ENCODE assay signal across 9 cellular contexts in genomic region chr1:226882631-226883409, GRCh38. TPM values are rescaled to one million over a fixed set of nuclear protein-coding genes. Genes with fewer than 3 reads are reported as not detected.
DNase-seq lines count a peak whose midpoint lies in the region; ATAC-seq, FAIRE-seq and TF ChIP-seq lines count a peak whose summit lies in the region.
"Had no signal": no experiment of that assay in that cellular context is flagged by ENCODE, and none has a peak within 500 bp of the region (broad histone marks: within the 10 kb centered on the region; RNA-seq: fewer than 3 reads in every experiment).

No MANE protein-coding gene starts in this region.

- no peaks in the 10 kb centered on the region for H3K27me3 ChIP-seq in GM12878 (replicated peaks in 1 of 2; ENCODE audit: control insufficient read depth in 2 of 2, insufficient read depth in 2 of 2, low read length in 1 of 2)
- no peaks in the 10 kb centered on the region for H3K27me3 ChIP-seq in muscle layer of duodenum (ENCODE audit: low read depth, low read length)
- H3K27me3 ChIP-seq: neutrophil had no signal

- in situ Hi-C loops in GM12878 (cut with MboI) = no loop called here

- WGBS in GM12878 (ENCODE audit: insufficient coverage, insufficient replicate concordance, low lambda C conversion rate, missing lambda C conversion rate) = under 1% methylated on average over 9 of the region's 9 CpGs

- DNase-seq in GM12865 (ENCODE audit: low read depth) (peak; percentile 90), GM12878 (ENCODE audit: low read depth, low spot score) (peak; percentile 86), NCI-H1436 treated with DMSO at 0.1 percent for 48 hours (lab: John Stamatoyannopoulos, UW) (no peak), erythroblast (lab: John Stamatoyannopoulos, UW) (no peak), amygdala (lab: John Stamatoyannopoulos, UW) (no peak)

- peak; percentile 98 for ATAC-seq in GM21528 (IDR thresholded peaks at IDR 0.05; ENCODE audit: low FRiP score, unreplicated experiment)
- ATAC-seq in GM12878 = peak; percentile 96

- no peaks in the 10 kb centered on the region for H3K79me2 ChIP-seq in GM12878 (ENCODE audit: control insufficient read depth, insufficient read depth, low read length)

- peak overlapping the region; percentile 74 for H3K27ac ChIP-seq in KOPT-K1 (ENCODE audit: low read depth, low read length, poor library complexity, severe bottlenecking)
- peak overlapping the region; percentile 80 for H3K27ac ChIP-seq in GM12878 (ENCODE audit: control insufficient read depth, insufficient read depth)
- H3K27ac ChIP-seq in muscle layer of duodenum (ENCODE audit: low read length) = peak overlapping the region; percentile 83
- H3K27ac ChIP-seq: neutrophil had no signal

- SMC1A ChIA-PET in GM12878 (lab: Charles Lee; ENCODE audit: uncharacterized antibody, unreplicated experiment) = interaction anchor here (0.6 to 3.4 kb wide), 24 partner anchors 9 to 256 kb away, joined by 3 to 20 read pairs (median 4); partner anchors contain the start of gene PSEN2

- peak overlapping the region; percentile 69 for H3K9ac ChIP-seq in GM12878 (ENCODE audit: control insufficient read depth, insufficient read depth, low read length)

- no peak for TF ChIP-seq CTCF in GM12865 (IDR thresholded peaks at IDR 0.05; ENCODE audit: insufficient read depth, low read depth, low read length, missing control alignments)
- no peak for TF ChIP-seq CTCF in GM12878 (IDR thresholded peaks at IDR 0.05 in 2 of 3, conservative IDR thresholded peaks at IDR 0.05 in 1 of 3; ENCODE audit: control insufficient read depth in 2 of 3, extremely low read depth in 1 of 3, insufficient read depth in 1 of 3, low read depth in 3 of 3, low read length in 3 of 3)

- peak overlapping the region; percentile 64 for H3K4me2 ChIP-seq in GM12878 (ENCODE audit: control insufficient read depth, insufficient read depth)

- H3K36me3 ChIP-seq in KOPT-K1 (ENCODE audit: insufficient read depth, low read length) (no peaks in the 10 kb centered on the region), GM12878 (ENCODE audit: control insufficient read depth in 2 of 2, insufficient read depth in 2 of 2, low read length in 1 of 2) (no peaks in the 10 kb centered on the region; a peak in 1 of 4 replicates), muscle layer of duodenum (ENCODE audit: control insufficient read depth in 1 of 2, insufficient read depth in 2 of 2, low read length in 2 of 2) (peaks cover 5 to 42% of the 10 kb centered on the region in 2 donors)
- H3K36me3 ChIP-seq: neutrophil had no signal

- H3K4me3 ChIP-seq in GM12865 (ENCODE audit: low read depth, low read length) (peak overlapping the region; percentile 32), GM12878 (peak overlapping the region; percentile 53), muscle layer of duodenum (ENCODE audit: low read depth in 1 of 2, low read length in 2 of 2) (peak overlapping the region; percentile 15 to 55)

- no TSS peak for BruUV-seq in GM12878 (replicated peaks; lab: Mats Ljungman, UMichigan)

- peak in 1 of 2 experiments; percentile 54; a peak in 2 of 4 replicates for TF ChIP-seq EP300 in GM12878 (IDR thresholded peaks at IDR 0.05; ENCODE audit: borderline replicate concordance in 1 of 2, control insufficient read depth in 1 of 2, low read depth in 2 of 2, low read length in 2 of 2)

- no peaks in the 10 kb centered on the region for H4K20me1 ChIP-seq in GM12878 (ENCODE audit: control insufficient read depth, insufficient read depth)

- peak; percentile 97 for FAIRE-seq in GM12878 (lab: Jason Lieb, UNC)

- TF ChIP-seq POLR2A in GM12878 (IDR thresholded peaks at IDR 0.05; ENCODE audit: low read depth, low read length) (no peak; the same call in 1 of the 2 replicates), erythroblast (IDR thresholded peaks at IDR 0.05; ENCODE audit: low read length) (no peak)

- RAD21 ChIA-PET in GM12878 (lab: Charles Lee; ENCODE audit: unreplicated experiment) = interaction anchor here (0.9 to 3.0 kb wide), 14 partner anchors 11 to 249 kb away, joined by 3 to 11 read pairs (median 3); partner anchors contain the start of genes COQ8A and PSEN2

- H2AFZ ChIP-seq in GM12878 (ENCODE audit: control insufficient read depth, low read depth, low read length) = peak overlapping the region; percentile 91

- POLR2A ChIA-PET in GM12878 (lab: Charles Lee) = interaction anchor here (0.5 to 2.5 kb wide), 6 partner anchors 9 to 1163 kb away, joined by 3 to 11 read pairs (median 3); partner anchors contain the start of gene PSEN2

- TF ChIP-seq RAD21 in GM12878 (IDR thresholded peaks at IDR 0.05; ENCODE audit: insufficient read depth, low read depth, low read length) = no peak

- H3K9me3 ChIP-seq in KOPT-K1 (ENCODE audit: insufficient read depth, low read length, poor library complexity, severe bottlenecking) (no peaks in the 10 kb centered on the region), GM12878 (replicated peaks; ENCODE audit: control insufficient read depth, insufficient read depth, low read length) (no peaks in the 10 kb centered on the region), muscle layer of duodenum (ENCODE audit: control insufficient read depth in 1 of 2, low read length in 2 of 2) (no peaks in the 10 kb centered on the region)
- H3K9me3 ChIP-seq: neutrophil had no signal

- intact Hi-C loops in GM12878 (cut with micrococcal nuclease; ENCODE audit: unreplicated experiment) = no loop called here

- peaks cover 53% of the 10 kb centered on the region for H3K4me1 ChIP-seq in GM12878 (ENCODE audit: control insufficient read depth, insufficient read depth, low read length)
- H3K4me1 ChIP-seq in muscle layer of duodenum (ENCODE audit: control insufficient read depth in 1 of 2, insufficient read depth in 2 of 2, low read length in 2 of 2) = peaks cover 8 to 13% of the 10 kb centered on the region in 2 donors

- CTCF ChIA-PET in GM12878 (lab: Yijun Ruan, JAX) = interaction anchor here (0.9 to 2.1 kb wide), 13 partner anchors 9 to 256 kb away, joined by 3 to 8 read pairs (median 4); partner anchors contain the start of gene COQ8A

TF ChIP-seq in GM12878, 131 proteins besides CTCF, POLR2A, EP300 and RAD21 (continues in another document):
- TF ChIP-seq TCF7 (IDR thresholded peaks at IDR 0.05; ENCODE audit: borderline replicate concordance) (no peak), IRF3 (IDR thresholded peaks at IDR 0.05) (no peak), BHLHE40 (IDR thresholded peaks at IDR 0.05; ENCODE audit: borderline replicate concordance in 1 of 2, low read depth in 2 of 2, low read length in 1 of 2) (no peak; a peak in 1 of 4 replicates), POLR2AphosphoS5 (IDR thresholded peaks at IDR 0.05; ENCODE audit: low read length) (peak; percentile 32; the same call in 1 of the 2 replicates), CBFB (IDR thresholded peaks at IDR 0.05; ENCODE audit: low read depth) (no peak), ETV6 (conservative IDR thresholded peaks at IDR 0.05 in 1 of 2, IDR thresholded peaks at IDR 0.05 in 1 of 2; ENCODE audit: borderline replicate concordance in 1 of 2, low read depth in 1 of 2) (peak in 1 of 2 experiments; percentile 34; a peak in 1 of 4 replicates), ESRRA (IDR thresholded peaks at IDR 0.05; ENCODE audit: low read length) (peak; percentile 81; the same call in 1 of the 2 replicates), WRNIP1 (IDR thresholded peaks at IDR 0.05; ENCODE audit: borderline replicate concordance, low read depth, low read length) (no peak)

RNA-seq across cellular contexts. Expression of gene PSEN2, which starts 12.4 kb away (rescaled TPM):
- 10.3 and 11.9 TPM in 2 replicates for total RNA-seq in GM12878 (2013; cell fraction: nucleolus; rRNA removed)
- total RNA-seq in GM12878 (2014; rRNA removed) = 13.0 and 13.2 TPM in 2 replicates
- 5.7 and 6.7 TPM in 2 replicates for total RNA-seq in GM12878 (2014; rRNA removed; fragmentation: Illumina TruSeq; extraction: Trizol)
- total RNA-seq in GM12878 (2021) = 8.2 and 11.0 TPM in 2 replicates
- polyA plus RNA-seq in GM12878 (2011; ENCODE audit: low read depth) = 2.2 TPM
- polyA plus RNA-seq in GM12878 (2011; rRNA removed) = 2.1 and 4.4 TPM in 2 replicates
- 5.4 and 6.3 TPM in 2 replicates for polyA plus RNA-seq in GM12878 (2011; cell fraction: cytosol; rRNA removed)
- 7.8 and 9.7 TPM in 2 replicates for polyA plus RNA-seq in GM12878 (2011; cell fraction: nucleus; rRNA removed)
- 2.8 and 3.7 TPM in 2 replicates for polyA plus RNA-seq in GM12878 (2012)
- polyA plus RNA-seq in GM12878 (2014; fragmentation: Illumina TruSeq; extraction: Trizol) = 3.4 and 5.7 TPM in 2 replicates
- polyA plus RNA-seq in GM12878 (2014; fragmentation: Nextera tagmentation; extraction: Ambion mirVana) = 1 to 10 TPM in 1 of 2 experiments, under 1 TPM in 1; 0.90 to 2.5 TPM
- 7.3 and 13.3 TPM in 2 replicates for polyA plus RNA-seq in GM12878 (2014; rRNA removed)
- 1 to 10 TPM; 8.2 to 10.0 TPM for polyA plus RNA-seq in GM12878 (2016; fragmentation: Nextera tagmentation; extraction: Ambion mirVana)
- 6.6 and 8.9 TPM in 2 replicates for polyA minus RNA-seq in GM12878 (2011; rRNA and poly(A)+ RNA removed)
- 2.4 and 3.8 TPM in 2 replicates for polyA minus RNA-seq in GM12878 (2011; cell fraction: cytosol; rRNA and poly(A)+ RNA removed)
- polyA minus RNA-seq in GM12878 (2011; cell fraction: nucleus; rRNA and poly(A)+ RNA removed) = 4.5 and 9.2 TPM in 2 replicates

RNA-seq across cellular contexts. Expression of gene COQ8A, which starts 57.3 kb away (rescaled TPM):
- total RNA-seq in GM12878 (2013; cell fraction: nucleolus; rRNA removed) = 12.6 and 14.3 TPM in 2 replicates
- total RNA-seq in GM12878 (2014; rRNA removed) (13.0 and 14.2 TPM in 2 replicates), GM12878 (2014; rRNA removed; fragmentation: Illumina TruSeq; extraction: Trizol) (5.4 and 6.5 TPM in 2 replicates), GM12878 (2021) (13.3 and 13.4 TPM in 2 replicates)
- polyA plus RNA-seq in GM12878 (2011; ENCODE audit: low read depth) = 7.4 TPM
- polyA plus RNA-seq in GM12878 (2011; rRNA removed) (9.9 and 14.9 TPM in 2 replicates), GM12878 (2014; fragmentation: Illumina TruSeq; extraction: Trizol) (4.3 and 7.6 TPM in 2 replicates), GM12878 (2014; fragmentation: Nextera tagmentation; extraction: Ambion mirVana) (1 to 10 TPM in 1 of 2 experiments, under 1 TPM in 1; 0.72 to 1.9 TPM), GM12878 (2014; rRNA removed) (10.8 and 13.2 TPM in 2 replicates), GM12878 (2016; fragmentation: Nextera tagmentation; extraction: Ambion mirVana) (10 to 100 TPM; 22.0 to 24.8 TPM)
- polyA plus RNA-seq in GM12878 (2011; cell fraction: cytosol; rRNA removed) = 14.8 and 17.5 TPM in 2 replicates
- polyA plus RNA-seq in GM12878 (2011; cell fraction: nucleus; rRNA removed) = 26.8 and 28.7 TPM in 2 replicates
- polyA plus RNA-seq in GM12878 (2012) = 11.5 and 15.0 TPM in 2 replicates
- polyA minus RNA-seq in GM12878 (2011; rRNA and poly(A)+ RNA removed) = 4.5 and 9.7 TPM in 2 replicates
- polyA minus RNA-seq in GM12878 (2011; cell fraction: cytosol; rRNA and poly(A)+ RNA removed) = 3.1 and 5.7 TPM in 2 replicates
- polyA minus RNA-seq in GM12878 (2011; cell fraction: nucleus; rRNA and poly(A)+ RNA removed) = 3.7 and 5.6 TPM in 2 replicates

Comparison
In these comparisons a context has a peak if more than half of its experiments do, and no peak if none do; other contexts are left out.
1. DNase-seq: peak in GM12865 (single experiment) and GM12878 (single experiment); none in NCI-H1436 treated with DMSO at 0.1 percent for 48 hours (single experiment), erythroblast (0 of 2) and amygdala (0 of 56).
2. Peak in every context shown above with its lines, with median percentiles within 50 percentile points of each other: H3K4me3 ChIP-seq and H3K27ac ChIP-seq.